In genomic region chr10:113132651-113133088, GRCh38 we compare ENCODE assay signal across 12 cellular contexts.
DNase-seq lines count a peak whose midpoint lies in the region; ATAC-seq and TF ChIP-seq lines count a peak whose summit lies in the region.
"Had no signal": no experiment of that assay in that cellular context is flagged by ENCODE, and none has a peak within 500 bp of the region (broad histone marks: within the 10 kb centered on the region; RNA-seq: fewer than 3 reads in every experiment).

No MANE protein-coding gene starts in this region.

- intact Hi-C loops in A673 (cut with micrococcal nuclease; ENCODE audit: unreplicated experiment) = loop anchor here (10.0 kb wide), 1 partner anchor 432 kb away; no protein-coding TSS in a partner anchor
- intact Hi-C loops in activated T-helper 2 cell treated with anti-CD3 and anti-CD28 coated beads, Interferon-gamma antibody, Interleukin-2, Interleukin-4, amounts not matched to agents 10 μg/mL and 5 μg/mL and 100 μg/mL, durations not matched to agents 14 hours and 24 hours and 36 hours (cut with micrococcal nuclease) = no loop called here

- no peak overlapping the region for H3K27ac Mint-ChIP-seq in activated T-helper 2 cell treated with anti-CD3 and anti-CD28 coated beads, Interferon-gamma antibody, Interleukin-2, Interleukin-4, amounts not matched to agents 10 μg/mL and 5 μg/mL and 100 μg/mL, durations not matched to agents 14 hours and 24 hours and 36 hours

- no TSS peak for BruUV-seq in A673 (replicated peaks; lab: Mats Ljungman, UMichigan)

- peak; percentile 35 for ATAC-seq in omental fat pad (ENCODE audit: low FRiP score)
- ATAC-seq: mucosa of descending colon had no signal

- H3K9me3 ChIP-seq in A673 (ENCODE audit: low read depth, low read length, poor library complexity, severe bottlenecking) (no peaks in the 10 kb centered on the region), HUES48 (ENCODE audit: control insufficient read depth, insufficient read depth, low read length) (no peaks in the 10 kb centered on the region)
- H3K9me3 ChIP-seq: BLaER1, mucosa of descending colon, Peyer's patch had no signal

- no peak overlapping the region for H3K4me3 ChIP-seq in A673 (ENCODE audit: low read depth, low read length, poor library complexity, severe bottlenecking)
- no peak overlapping the region for H3K4me3 ChIP-seq in HUES48 (ENCODE audit: low read depth, low read length)
- H3K4me3 ChIP-seq in fibroblast of the aortic adventitia (ENCODE audit: low read depth, low read length) = peak overlapping the region; percentile 26
- H3K4me3 ChIP-seq: BLaER1, mucosa of descending colon, Peyer's patch had no signal

- H3K27me3 Mint-ChIP-seq in activated T-helper 2 cell treated with anti-CD3 and anti-CD28 coated beads, Interferon-gamma antibody, Interleukin-2, Interleukin-4, amounts not matched to agents 10 μg/mL and 5 μg/mL and 100 μg/mL, durations not matched to agents 14 hours and 24 hours and 36 hours (ENCODE audit: low read depth) = peaks cover 30% of the 10 kb centered on the region

- H3K36me3 ChIP-seq in A673 (ENCODE audit: insufficient read depth, low read length, poor library complexity, severe bottlenecking) = no peaks in the 10 kb centered on the region
- no peaks in the 10 kb centered on the region for H3K36me3 ChIP-seq in HUES48 (ENCODE audit: control insufficient read depth, insufficient read depth, low read length)

- POLR2A ChIA-PET in A673 (lab: Charles Lee; ENCODE audit: low non-redundant PET) = interaction anchor here (0.6 kb wide), 1 partner anchor 429 kb away, joined by 5 read pairs; no protein-coding TSS in a partner anchor

- no peak overlapping the region for H3K9ac ChIP-seq in HUES48 (ENCODE audit: low read depth, low read length)
- H3K9ac ChIP-seq: BLaER1 had no signal

- DNase-seq in A673 (ENCODE audit: low spot score) = peak; percentile 21
- peak; percentile 86 for DNase-seq in fibroblast of the aortic adventitia (ENCODE audit: low read depth)
- DNase-seq in omental fat pad (ENCODE audit: low spot score) = no peak
- no peak for DNase-seq in NCI-H345 (lab: John Stamatoyannopoulos, UW)
- DNase-seq in stimulated activated naive CD4-positive, alpha-beta T cell treated with Interleukin-2 at 50 U/mL for 16 hours (lab: John Stamatoyannopoulos, UW) = no peak
- DNase-seq in activated T-helper 2 cell treated with anti-CD3 and anti-CD28 coated beads, Interferon-gamma antibody, Interleukin-2, Interleukin-4, amounts not matched to agents 10 μg/mL and 5 μg/mL and 100 μg/mL, durations not matched to agents 14 hours and 24 hours and 36 hours (ENCODE audit: low spot score) = no peak
- no peak for DNase-seq in HPDE6-E6E7 (ENCODE audit: extremely low spot score)
- DNase-seq: effector CD8-positive, alpha-beta T cell; mucosa of descending colon; Peyer's patch had no signal

- no peaks in the 10 kb centered on the region for H3K4me1 Mint-ChIP-seq in activated T-helper 2 cell treated with anti-CD3 and anti-CD28 coated beads, Interferon-gamma antibody, Interleukin-2, Interleukin-4, amounts not matched to agents 10 μg/mL and 5 μg/mL and 100 μg/mL, durations not matched to agents 14 hours and 24 hours and 36 hours (ENCODE audit: low read depth)

- TF ChIP-seq CTCF in A673 (conservative IDR thresholded peaks at IDR 0.05; ENCODE audit: low read depth, low read length) (no peak), fibroblast of the aortic adventitia (IDR thresholded peaks at IDR 0.05; ENCODE audit: insufficient read depth, low read length) (no peak), omental fat pad (IDR thresholded peaks at IDR 0.05) (no peak)

- no peak overlapping the region for H3K4me3 Mint-ChIP-seq in activated T-helper 2 cell treated with anti-CD3 and anti-CD28 coated beads, Interferon-gamma antibody, Interleukin-2, Interleukin-4, amounts not matched to agents 10 μg/mL and 5 μg/mL and 100 μg/mL, durations not matched to agents 14 hours and 24 hours and 36 hours (ENCODE audit: low read depth)

- H3K27ac ChIP-seq in A673 (ENCODE audit: low read depth, low read length, poor library complexity, severe bottlenecking) = no peak overlapping the region
- peak overlapping the region; percentile 44 for H3K27ac ChIP-seq in HUES48 (ENCODE audit: low read depth, low read length)
- H3K27ac ChIP-seq: BLaER1 had no signal

- no peaks in the 10 kb centered on the region for H3K36me3 Mint-ChIP-seq in activated T-helper 2 cell treated with anti-CD3 and anti-CD28 coated beads, Interferon-gamma antibody, Interleukin-2, Interleukin-4, amounts not matched to agents 10 μg/mL and 5 μg/mL and 100 μg/mL, durations not matched to agents 14 hours and 24 hours and 36 hours (ENCODE audit: low read depth)

- H3K4me1 ChIP-seq in A673 (ENCODE audit: insufficient read depth, low read length, poor library complexity, severe bottlenecking) (peaks cover 30% of the 10 kb centered on the region), HUES48 (ENCODE audit: control insufficient read depth, insufficient read depth, low read length) (peaks cover 94% of the 10 kb centered on the region)
- H3K4me1 ChIP-seq: BLaER1 had no signal

- CTCF ChIA-PET in A673 (lab: Charles Lee) = no interaction called here

- no peaks in the 10 kb centered on the region for H3K9me3 Mint-ChIP-seq in activated T-helper 2 cell treated with anti-CD3 and anti-CD28 coated beads, Interferon-gamma antibody, Interleukin-2, Interleukin-4, amounts not matched to agents 10 μg/mL and 5 μg/mL and 100 μg/mL, durations not matched to agents 14 hours and 24 hours and 36 hours

- H3K27me3 ChIP-seq in A673 (replicated peaks; ENCODE audit: insufficient read depth, low read depth, low read length, poor library complexity) = no peaks in the 10 kb centered on the region
- no peaks in the 10 kb centered on the region for H3K27me3 ChIP-seq in HUES48 (ENCODE audit: control insufficient read depth, insufficient read depth, low read length)
- H3K27me3 ChIP-seq: BLaER1, Peyer's patch had no signal

Comparison
In these comparisons a context has a peak if more than half of its experiments do, and no peak if none do; other contexts are left out.
1. DNase-seq: peak in A673 (single experiment) and fibroblast of the aortic adventitia (single experiment); none in omental fat pad (single experiment), NCI-H345 (single experiment), stimulated activated naive CD4-positive, alpha-beta T cell treated with Interleukin-2 at 50 U/mL for 16 hours (single experiment), activated T-helper 2 cell treated with anti-CD3 and anti-CD28 coated beads, Interferon-gamma antibody, Interleukin-2, Interleukin-4, amounts not matched to agents 10 μg/mL and 5 μg/mL and 100 μg/mL, durations not matched to agents 14 hours and 24 hours and 36 hours (single experiment) and HPDE6-E6E7 (single experiment).